In the genomic region with DNA sequence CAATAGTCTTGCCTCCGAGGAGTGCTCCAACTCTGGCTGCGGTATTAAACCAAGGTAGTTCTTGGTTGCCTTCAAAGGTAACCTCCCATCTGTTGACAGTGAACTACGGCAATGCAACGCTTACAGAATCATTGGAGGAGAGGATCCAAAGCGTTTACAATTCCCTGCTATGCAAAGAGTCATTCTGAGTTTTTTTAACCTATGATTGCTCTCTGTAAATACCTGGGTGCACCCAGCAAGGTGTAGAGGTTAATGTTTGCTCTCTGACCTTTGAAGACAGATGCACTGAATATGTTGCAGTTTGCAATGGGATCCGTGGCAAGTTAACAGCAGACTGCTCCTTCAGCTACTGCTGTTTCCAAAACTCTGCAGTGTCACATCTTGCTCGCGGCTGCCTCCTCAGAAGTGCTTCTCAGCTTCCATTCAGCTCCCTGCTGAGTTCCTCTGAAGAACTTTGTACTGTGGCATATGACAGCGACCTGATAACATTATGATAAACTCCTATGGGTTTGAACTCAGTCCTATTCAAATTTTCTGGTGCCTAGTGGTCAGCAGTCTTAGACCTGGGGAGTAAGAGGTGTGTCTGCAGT, we compare ENCODE assay signal across 17 cellular contexts. TPM values are rescaled to one million over a fixed set of nuclear protein-coding genes. Genes with fewer than 3 reads are reported as not detected.
DNase-seq lines count a peak whose midpoint lies in the region; ATAC-seq and TF ChIP-seq lines count a peak whose summit lies in the region.
"Had no signal": no experiment of that assay in that cellular context is flagged by ENCODE, and none has a peak within 500 bp of the region (broad histone marks: within the 10 kb centered on the region; RNA-seq: fewer than 3 reads in every experiment).

No MANE protein-coding gene starts in this region.

- H3K9ac ChIP-seq in H9 (ENCODE audit: extremely low read depth, insufficient read length, low read length) (no peak overlapping the region), mammary epithelial cell (ENCODE audit: insufficient read depth, low read length) (no peak overlapping the region)

- H2AFZ ChIP-seq in H9 (ENCODE audit: low read length): no peak overlapping the region
- H2AFZ ChIP-seq in mammary epithelial cell (ENCODE audit: low read depth, low read length): peak overlapping the region; percentile 65

- no peak overlapping the region for H2BK12ac ChIP-seq in H9 (ENCODE audit: insufficient read length, low read depth, low read length)

- H3K27me3 Mint-ChIP-seq in H9 (ENCODE audit: low read depth) (no peaks in the 10 kb centered on the region), mesothelial cell of epicardium (ENCODE audit: low read depth) (no peaks in the 10 kb centered on the region)

- H3K4me1 Mint-ChIP-seq in H9 (peaks cover 36 to 48% of the 10 kb centered on the region in 2 experiments), mesothelial cell of epicardium (peaks cover 80% of the 10 kb centered on the region)
- H3K4me1 Mint-ChIP-seq: stimulated activated naive CD8-positive, alpha-beta T cell treated with anti-CD3 and anti-CD28 coated beads, Interleukin-15, amount 100 ng/mL, for 72 hours had no signal

- no peak overlapping the region for H3K56ac ChIP-seq in H9 (ENCODE audit: insufficient read length, low read depth, low read length)

- H3K79me2 ChIP-seq in H9 (ENCODE audit: insufficient read depth, low read length): no peaks in the 10 kb centered on the region
- no peaks in the 10 kb centered on the region for H3K79me2 ChIP-seq in mammary epithelial cell (ENCODE audit: insufficient read depth, low read length)

- H3K4me1 ChIP-seq in H9 (ENCODE audit: insufficient read depth, low read length) (peaks cover 17% of the 10 kb centered on the region; the same call in 1 of the 2 replicates), mammary epithelial cell (ENCODE audit: insufficient read depth, low read length) (peaks cover 30% of the 10 kb centered on the region), testis (peaks cover 24% of the 10 kb centered on the region)

- in situ Hi-C loops in mammary epithelial cell (cut with MboI; ENCODE audit: low sequenced_read_pairs in 2 of 2): loop anchor here in 1 of 2 donors (25.0 kb wide), 1 partner anchor 274 kb away; no protein-coding TSS in a partner anchor

- H4K20me1 ChIP-seq in H9 (ENCODE audit: control insufficient read depth, insufficient read depth, insufficient read length): peaks cover 2% of the 10 kb centered on the region
- no peaks in the 10 kb centered on the region for H4K20me1 ChIP-seq in mammary epithelial cell (ENCODE audit: insufficient read depth, low read length)

- no peak overlapping the region for H2BK15ac ChIP-seq in H9 (ENCODE audit: low read depth, low read length)

- H3K4me3 Mint-ChIP-seq in H9: peak overlapping the region in 1 of 2 experiments; percentile 5; a peak in 2 of 5 replicates
- peak overlapping the region; percentile 78 for H3K4me3 Mint-ChIP-seq in mesothelial cell of epicardium
- H3K4me3 Mint-ChIP-seq: stimulated activated naive CD8-positive, alpha-beta T cell treated with anti-CD3 and anti-CD28 coated beads, Interleukin-15, amount 100 ng/mL, for 72 hours had no signal

- H2BK120ac ChIP-seq in H9 (ENCODE audit: low read depth, low read length, poor library complexity, severe bottlenecking): no peak overlapping the region

- no peak overlapping the region for H3K18ac ChIP-seq in H9 (ENCODE audit: insufficient read length, low read depth, low read length)

- no peaks in the 10 kb centered on the region for H3K27me3 ChIP-seq in H9 (ENCODE audit: insufficient read depth, low read length)
- H3K27me3 ChIP-seq in mammary epithelial cell (ENCODE audit: insufficient read depth, low read length): no peaks in the 10 kb centered on the region
- no peaks in the 10 kb centered on the region for H3K27me3 ChIP-seq in testis
- H3K27me3 ChIP-seq: MG63 had no signal

- no peaks in the 10 kb centered on the region for H3K23me2 ChIP-seq in H9 (ENCODE audit: insufficient read length, low read depth, low read length, poor library complexity, severe bottlenecking)

- dilution Hi-C loops in mammary epithelial cell (cut with HindIII; ENCODE audit: low sequenced_read_pairs): no loop called here

- no peak overlapping the region for H4K5ac ChIP-seq in H9 (ENCODE audit: insufficient read length, low read depth, low read length)

- WGBS in H9 (ENCODE audit: extremely low coverage, insufficient read length, low lambda C conversion rate): no CpG with 5 or more reads among the region's 9 CpGs
- 33% methylated on average over 4 of the region's 9 CpGs for WGBS in mammary epithelial cell (ENCODE audit: low coverage, missing lambda C conversion rate)
- 64 to 68% methylated on average over 9 of the region's 9 CpGs for WGBS in testis, 2 donors

- TF ChIP-seq CTCF in H9 (conservative IDR thresholded peaks at IDR 0.05): no peak
- no peak for TF ChIP-seq CTCF in mammary epithelial cell (conservative IDR thresholded peaks at IDR 0.05 in 1 of 2, IDR thresholded peaks at IDR 0.05 in 1 of 2; ENCODE audit: extremely low read depth in 1 of 2, insufficient read depth in 1 of 2, low read depth in 1 of 2, low read length in 2 of 2)
- TF ChIP-seq CTCF in mesothelial cell of epicardium (IDR thresholded peaks at IDR 0.05; ENCODE audit: unreplicated experiment): no peak
- no peak for TF ChIP-seq CTCF in testis (IDR thresholded peaks at IDR 0.05)

- DNase-seq in H9: no peak
- no peak for DNase-seq in mammary epithelial cell
- no peak for DNase-seq in mesothelial cell of epicardium (ENCODE audit: low spot score in 2 of 2, unreplicated experiment in 2 of 2)
- DNase-seq in testis: peak; percentile 28
- DNase-seq in NCI-H1694 (lab: John Stamatoyannopoulos, UW): no peak
- no peak for DNase-seq in HUDEP-2 (lab: John Stamatoyannopoulos, UW; ENCODE audit: unreplicated experiment in 76 of 76)
- DNase-seq: AML-193; amygdala; MG63; NCI-H2029; NCI-H774; stimulated activated naive CD8-positive, alpha-beta T cell treated with anti-CD3 and anti-CD28 coated beads, Interleukin-15, amount 100 ng/mL, for 72 hours; SW 1271; WERI-Rb-1 had no signal

- H2BK5ac ChIP-seq in H9 (ENCODE audit: insufficient read length, low read length): no peak overlapping the region

- H3K14ac ChIP-seq in H9 (ENCODE audit: insufficient read depth, low read length): no peak overlapping the region

- H3K9me3 Mint-ChIP-seq in H9: no peaks in the 10 kb centered on the region
- no peaks in the 10 kb centered on the region for H3K9me3 Mint-ChIP-seq in mesothelial cell of epicardium
- H3K9me3 Mint-ChIP-seq: activated T-helper 2 cell treated with anti-CD3 and anti-CD28 coated beads, Interferon-gamma antibody, Interleukin-2, Interleukin-4, amounts not matched to agents 10 μg/mL and 5 μg/mL and 100 μg/mL, durations not matched to agents 14 hours and 24 hours and 36 hours; stimulated activated naive CD8-positive, alpha-beta T cell treated with anti-CD3 and anti-CD28 coated beads, Interleukin-15, amount 100 ng/mL, for 72 hours had no signal

- H3K4ac ChIP-seq in H9 (ENCODE audit: low read depth, low read length): no peak overlapping the region

- H2BK20ac ChIP-seq in H9 (ENCODE audit: low read depth, low read length, poor library complexity, severe bottlenecking): no peak overlapping the region

- H3K27ac ChIP-seq in H9 (ENCODE audit: insufficient read length, low read depth, low read length): no peak overlapping the region
- H3K27ac ChIP-seq in mammary epithelial cell (ENCODE audit: insufficient read depth, low read depth, low read length): no peak overlapping the region
- no peak overlapping the region for H3K27ac ChIP-seq in testis
- H3K27ac ChIP-seq: WERI-Rb-1 had no signal

- no peak overlapping the region for H3T11ph ChIP-seq in H9 (ENCODE audit: low read length)

- H3K27ac Mint-ChIP-seq in H9 (peak overlapping the region in 2 of 3 experiments; percentile 6 to 90; a peak in 2 of 7 replicates), mesothelial cell of epicardium (peak overlapping the region; percentile 96)
- H3K27ac Mint-ChIP-seq: activated T-helper 2 cell treated with anti-CD3 and anti-CD28 coated beads, Interferon-gamma antibody, Interleukin-2, Interleukin-4, amounts not matched to agents 10 μg/mL and 5 μg/mL and 100 μg/mL, durations not matched to agents 14 hours and 24 hours and 36 hours; stimulated activated naive CD8-positive, alpha-beta T cell treated with anti-CD3 and anti-CD28 coated beads, Interleukin-15, amount 100 ng/mL, for 72 hours had no signal

- H3K4me3 ChIP-seq in mammary epithelial cell (replicated peaks in 1 of 3; ENCODE audit: insufficient read depth in 1 of 3, low read depth in 2 of 3, low read length in 3 of 3) (no peak overlapping the region), testis (no peak overlapping the region)
- H3K4me3 ChIP-seq: MG63 had no signal

- intact Hi-C loops in mammary epithelial cell (cut with micrococcal nuclease): loop anchor here (2.0 kb wide), 1 partner anchor 17 kb away; no protein-coding TSS in a partner anchor
- intact Hi-C loops in testis (cut with DNase I; ENCODE audit: low total_unique reads): no loop called here

- BruUV-seq in mammary epithelial cell (replicated peaks; lab: Mats Ljungman, UMichigan): TSS peak; percentile 85

- peak overlapping the region; percentile 21 for H3K4me2 ChIP-seq in H9 (ENCODE audit: insufficient read depth, insufficient read length, low read length)
- H3K4me2 ChIP-seq in mammary epithelial cell (ENCODE audit: insufficient read depth, low read depth, low read length): peak overlapping the region; percentile 76

- H3K23ac ChIP-seq in H9 (ENCODE audit: insufficient read length, low read depth, low read length): no peak overlapping the region

- H3K36me3 ChIP-seq in mammary epithelial cell (ENCODE audit: insufficient read depth, low read length): no peaks in the 10 kb centered on the region
- H3K36me3 ChIP-seq in testis (ENCODE audit: low read depth, missing control alignments): no peaks in the 10 kb centered on the region
- H3K36me3 ChIP-seq: MG63, WERI-Rb-1 had no signal

- no peak for TF ChIP-seq POLR2A in testis (IDR thresholded peaks at IDR 0.05)

- no peaks in the 10 kb centered on the region for H3K36me3 Mint-ChIP-seq in H9 (ENCODE audit: insufficient read depth in 1 of 3, low read depth in 3 of 3)
- no peaks in the 10 kb centered on the region for H3K36me3 Mint-ChIP-seq in mesothelial cell of epicardium

- no peaks in the 10 kb centered on the region for H3K79me1 ChIP-seq in H9 (ENCODE audit: insufficient read depth, low read depth, low read length, poor library complexity, severe bottlenecking)

- ATAC-seq in esophagus mucosa: no peak
- no peak for ATAC-seq in GM19395 (IDR thresholded peaks at IDR 0.05; ENCODE audit: unreplicated experiment)
- ATAC-seq: stimulated activated naive CD8-positive, alpha-beta T cell treated with anti-CD3 and anti-CD28 coated beads, Interleukin-15, amount 100 ng/mL, for 72 hours had no signal

- no peak overlapping the region for H4K8ac ChIP-seq in H9 (replicated peaks; ENCODE audit: insufficient read length, low read depth, low read length)

- no peak overlapping the region for H2AK5ac ChIP-seq in H9 (ENCODE audit: insufficient read length, low read length)

- no peak overlapping the region for H4K91ac ChIP-seq in H9 (ENCODE audit: insufficient read length, low read depth, low read length)

- H3K9me3 ChIP-seq in H9 (ENCODE audit: control insufficient read depth, low read depth, low read length): no peaks in the 10 kb centered on the region
- H3K9me3 ChIP-seq in mammary epithelial cell (replicated peaks; ENCODE audit: insufficient read depth, low read length): no peaks in the 10 kb centered on the region
- H3K9me3 ChIP-seq in testis: no peaks in the 10 kb centered on the region
- H3K9me3 ChIP-seq: MG63 had no signal

- CTCF ChIA-PET in mammary epithelial cell (lab: Charles Lee; ENCODE audit: low non-redundant PET): no interaction called here

RNA-seq across cellular contexts. Expression of a gene that starts 29.0 kb away (rescaled TPM):
- total RNA-seq in H9 (2021) (17.2 and 18.6 TPM in 2 replicates), mammary epithelial cell (10 to 100 TPM; 39.3 to 47.5 TPM), mesothelial cell of epicardium (155 to 167 TPM (median 161 TPM) in 3 replicates), testis (100 to 1,000 TPM; 134 to 197 TPM), esophagus mucosa (69.4 TPM)
- polyA plus RNA-seq in mammary epithelial cell (12.3 TPM), testis (ENCODE audit: insufficient read depth, low read depth, low replicate concordance) (40.0 TPM)
- polyA minus RNA-seq in mammary epithelial cell: 23.6 TPM
